ENCODE assay signal across 26 cellular contexts in genomic region chr3:14660942-14661341, GRCh38. TPM values are rescaled to one million over a fixed set of nuclear protein-coding genes. Genes with fewer than 3 reads are reported as not detected.
"Had no signal": no experiment of that assay in that cellular context is flagged by ENCODE, and none has a peak within 500 bp of the region (broad histone marks: within the 10 kb centered on the region; RNA-seq: fewer than 3 reads in every experiment).

No MANE protein-coding gene starts in this region.

- H3K4me3 ChIP-seq: breast epithelium, coronary artery, heart right ventricle, sigmoid colon, SJSA1, smooth muscle cell, tibial artery had no signal

- H3K4me1 ChIP-seq: breast epithelium, heart right ventricle, sigmoid colon, SJSA1, tibial artery had no signal

- H3K9me3 ChIP-seq: breast epithelium, heart right ventricle, sigmoid colon, SJSA1, tibial artery had no signal

- H3K27ac Mint-ChIP-seq: activated B cell treated with CpG ODN at 0.5 μM for 24 hours; activated T-helper 1 cell treated with anti-CD3 and anti-CD28 coated beads, Interleukin-12 subunit alpha, Interleukin-12 subunit beta, Interleukin-2, Interleukin-4 antibody, amounts not matched to agents 30 ng/mL and 10 ng/mL and 1 ng/mL, durations not matched to agents 14 hours and 24 hours and 36 hours; memory B cell; progenitor cell of endocrine pancreas; stimulated activated naive B cell treated with anti-CD40 and anti-IgM and Interleukin-4, amounts not matched to agents 10 μg/mL and 1 μg/mL and 100 μg/mL, for 72 hours had no signal

- ATAC-seq: heart right ventricle; left cardiac atrium; natural killer cell treated with Interleukin-12 subunit alpha and Interleukin-12 subunit beta and Interleukin-15 and Interleukin-18, amount 100 ng/mL, for 72 hours; stimulated activated naive B cell treated with anti-CD40 and anti-IgM and Interleukin-4, amounts not matched to agents 10 μg/mL and 1 μg/mL and 100 μg/mL, for 72 hours had no signal

- H3K4me3 Mint-ChIP-seq: activated B cell treated with CpG ODN at 0.5 μM for 24 hours; activated T-helper 1 cell treated with anti-CD3 and anti-CD28 coated beads, Interleukin-12 subunit alpha, Interleukin-12 subunit beta, Interleukin-2, Interleukin-4 antibody, amounts not matched to agents 30 ng/mL and 10 ng/mL and 1 ng/mL, durations not matched to agents 14 hours and 24 hours and 36 hours; memory B cell; natural killer cell treated with Interleukin-12 subunit alpha and Interleukin-12 subunit beta and Interleukin-15 and Interleukin-18, amount 100 ng/mL, for 72 hours; stimulated activated naive B cell treated with anti-CD40 and anti-IgM and Interleukin-4, amounts not matched to agents 10 μg/mL and 1 μg/mL and 100 μg/mL, for 72 hours had no signal

- H3K9me3 Mint-ChIP-seq: activated B cell treated with CpG ODN at 0.5 μM for 24 hours; activated T-helper 1 cell treated with anti-CD3 and anti-CD28 coated beads, Interleukin-12 subunit alpha, Interleukin-12 subunit beta, Interleukin-2, Interleukin-4 antibody, amounts not matched to agents 30 ng/mL and 10 ng/mL and 1 ng/mL, durations not matched to agents 14 hours and 24 hours and 36 hours; memory B cell; natural killer cell treated with Interleukin-12 subunit alpha and Interleukin-12 subunit beta and Interleukin-15 and Interleukin-18, amount 100 ng/mL, for 72 hours; stimulated activated naive B cell treated with anti-CD40 and anti-IgM and Interleukin-4, amounts not matched to agents 10 μg/mL and 1 μg/mL and 100 μg/mL, for 72 hours had no signal

- H3K27me3 Mint-ChIP-seq: activated B cell treated with CpG ODN at 0.5 μM for 24 hours; memory B cell; natural killer cell treated with Interleukin-12 subunit alpha and Interleukin-12 subunit beta and Interleukin-15 and Interleukin-18, amount 100 ng/mL, for 72 hours; progenitor cell of endocrine pancreas; stimulated activated naive B cell treated with anti-CD40 and anti-IgM and Interleukin-4, amounts not matched to agents 10 μg/mL and 1 μg/mL and 100 μg/mL, for 72 hours had no signal

- DNase-seq: activated B cell treated with CpG ODN at 0.5 μM for 24 hours; activated CD4-positive, alpha-beta T cell treated with anti-CD3 and anti-CD28 coated beads for 48 hours; activated CD8-positive, alpha-beta memory T cell treated with anti-CD3 and anti-CD28 coated beads for 24 hours; activated CD8-positive, alpha-beta memory T cell treated with anti-CD3 and anti-CD28 coated beads, Interleukin-2, amount 50 U/mL, for 48 hours; activated gamma-delta T cell treated with Interleukin-2 at 50 U/mL for 16 hours; cerebellar nuclear complex; heart right ventricle; islet precursor cell; left cardiac atrium; retina; sigmoid colon; stimulated activated CD4-positive, alpha-beta T cell treated with anti-CD3 and anti-CD28 coated beads, Interleukin-15, amount 100 ng/mL, for 24 hours; stimulated activated CD8-positive, alpha-beta memory T cell treated with anti-CD3 and anti-CD28 coated beads, Interleukin-4, amount 100 ng/mL, for 48 hours; stimulated activated naive B cell treated with anti-CD40 and anti-IgM and Interleukin-4, amounts not matched to agents 10 μg/mL and 1 μg/mL and 100 μg/mL, for 72 hours; tibial artery had no signal

- H3K27ac ChIP-seq: breast epithelium, coronary artery, heart right ventricle, sigmoid colon, SJSA1, tibial artery had no signal

- H3K4me1 Mint-ChIP-seq: activated B cell treated with CpG ODN at 0.5 μM for 24 hours had no signal

- H3K27me3 ChIP-seq: breast epithelium, heart right ventricle, sigmoid colon, SJSA1, tibial artery had no signal

RNA-seq across cellular contexts. Expression of gene C3orf20, which starts 14.0 kb away (rescaled TPM):
- total RNA-seq: fibroblast of villous mesenchyme, lower leg skin, osteocyte, SJSA1, smooth muscle cell had no signal
